Comparison of ENCODE assay signal across 1 cellular context in the genomic region with DNA sequence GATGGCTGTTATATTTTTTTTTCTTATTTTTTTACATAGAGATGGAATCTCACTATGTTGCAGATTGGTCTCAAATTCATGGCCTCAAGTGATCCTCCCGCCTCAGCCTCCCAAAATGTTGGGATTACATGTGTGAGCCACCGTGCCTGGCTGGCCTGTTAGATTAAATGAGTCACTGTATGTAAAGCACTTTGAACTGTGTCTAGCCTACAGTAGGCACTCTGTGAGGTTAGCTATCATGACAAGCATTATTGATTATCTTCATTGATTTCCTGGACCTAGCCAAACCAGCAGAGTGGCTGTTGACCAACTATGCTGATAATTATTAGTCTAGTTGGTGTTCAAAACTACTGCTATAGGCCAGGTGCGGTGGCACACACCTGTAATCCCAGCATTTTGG.
TF ChIP-seq lines count a peak whose summit lies in the region.

No MANE protein-coding gene starts in this region.

TF ChIP-seq in HepG2, 621 proteins besides CTCF, POLR2A, EP300 and RAD21 (continued from another document and continues in another):
- TF ChIP-seq, protein P1, sequence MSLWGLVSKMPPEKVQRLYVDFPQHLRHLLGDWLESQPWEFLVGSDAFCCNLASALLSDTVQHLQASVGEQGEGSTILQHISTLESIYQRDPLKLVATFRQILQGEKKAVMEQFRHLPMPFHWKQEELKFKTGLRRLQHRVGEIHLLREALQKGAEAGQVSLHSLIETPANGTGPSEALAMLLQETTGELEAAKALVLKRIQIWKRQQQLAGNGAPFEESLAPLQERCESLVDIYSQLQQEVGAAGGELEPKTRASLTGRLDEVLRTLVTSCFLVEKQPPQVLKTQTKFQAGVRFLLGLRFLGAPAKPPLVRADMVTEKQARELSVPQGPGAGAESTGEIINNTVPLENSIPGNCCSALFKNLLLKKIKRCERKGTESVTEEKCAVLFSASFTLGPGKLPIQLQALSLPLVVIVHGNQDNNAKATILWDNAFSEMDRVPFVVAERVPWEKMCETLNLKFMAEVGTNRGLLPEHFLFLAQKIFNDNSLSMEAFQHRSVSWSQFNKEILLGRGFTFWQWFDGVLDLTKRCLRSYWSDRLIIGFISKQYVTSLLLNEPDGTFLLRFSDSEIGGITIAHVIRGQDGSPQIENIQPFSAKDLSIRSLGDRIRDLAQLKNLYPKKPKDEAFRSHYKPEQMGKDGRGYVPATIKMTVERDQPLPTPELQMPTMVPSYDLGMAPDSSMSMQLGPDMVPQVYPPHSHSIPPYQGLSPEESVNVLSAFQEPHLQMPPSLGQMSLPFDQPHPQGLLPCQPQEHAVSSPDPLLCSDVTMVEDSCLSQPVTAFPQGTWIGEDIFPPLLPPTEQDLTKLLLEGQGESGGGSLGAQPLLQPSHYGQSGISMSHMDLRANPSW (CRISPR knock-in tag; IDR thresholded peaks at IDR 0.05; ENCODE audit: borderline replicate concordance): no peak
- TF ChIP-seq FOSL1 (CRISPR knock-in tag; IDR thresholded peaks at IDR 0.05; ENCODE audit: borderline replicate concordance) (peak; percentile 36; the same call in 1 of the 2 replicates), AHR (CRISPR knock-in tag; IDR thresholded peaks at IDR 0.05) (no peak), KLF16 (CRISPR knock-in tag; IDR thresholded peaks at IDR 0.05) (0 out of 4 replicates have a peak, but pooled peaks of 1 of the 2 experiments have one; percentile 21), RNF2 (conservative IDR thresholded peaks at IDR 0.05; ENCODE audit: low read depth) (no peak), ZNF256 (CRISPR knock-in tag; conservative IDR thresholded peaks at IDR 0.05) (no peak), CEBPG (CRISPR knock-in tag; IDR thresholded peaks at IDR 0.05) (no peak), ZNF501 (CRISPR knock-in tag; IDR thresholded peaks at IDR 0.05) (no peak), HMG20A (CRISPR knock-in tag; IDR thresholded peaks at IDR 0.05; ENCODE audit: borderline replicate concordance) (0 out of 2 replicates have a peak, but pooled peaks have one; percentile 43), MEF2D (CRISPR knock-in tag; IDR thresholded peaks at IDR 0.05) (no peak), ONECUT2 (CRISPR knock-in tag; IDR thresholded peaks at IDR 0.05) (peak; percentile 92), TOPORS (CRISPR knock-in tag; IDR thresholded peaks at IDR 0.05) (no peak), ZNF136 (CRISPR knock-in tag; IDR thresholded peaks at IDR 0.05; ENCODE audit: low read depth) (no peak), BRCA1 (CRISPR knock-in tag; IDR thresholded peaks at IDR 0.05) (no peak), KAT2B (IDR thresholded peaks at IDR 0.05; ENCODE audit: borderline replicate concordance, low read depth, low read length) (peak; percentile 100), CENPBD1 (CRISPR knock-in tag; IDR thresholded peaks at IDR 0.05; ENCODE audit: borderline replicate concordance, low read depth) (no peak), POGZ (CRISPR knock-in tag; IDR thresholded peaks at IDR 0.05) (peak; percentile 58; the same call in 1 of the 2 replicates), NFYB (CRISPR knock-in tag; IDR thresholded peaks at IDR 0.05) (no peak), ZNF230 (CRISPR knock-in tag; IDR thresholded peaks at IDR 0.05) (no peak), ATM (IDR thresholded peaks at IDR 0.05; ENCODE audit: borderline replicate concordance) (no peak), MED1 (CRISPR knock-in tag; IDR thresholded peaks at IDR 0.05) (0 out of 2 replicates have a peak, but pooled peaks have one; percentile 32), ZNF607 (CRISPR knock-in tag; IDR thresholded peaks at IDR 0.05; ENCODE audit: borderline replicate concordance) (no peak), BHLHE40 (IDR thresholded peaks at IDR 0.05; ENCODE audit: low read length) (no peak), KDM1A (CRISPR knock-in tag; IDR thresholded peaks at IDR 0.05) (peak; percentile 58; the same call in 1 of the 2 replicates), SOX13 (IDR thresholded peaks at IDR 0.05) (no peak), SOX13 (CRISPR knock-in tag; conservative IDR thresholded peaks at IDR 0.05 in 1 of 2, IDR thresholded peaks at IDR 0.05 in 1 of 2) (0 out of 4 replicates have a peak, but pooled peaks of 1 of the 2 experiments have one; percentile 7), EHMT2 (IDR thresholded peaks at IDR 0.05; ENCODE audit: borderline replicate concordance, low read depth, low read length) (no peak), ZNF704 (CRISPR knock-in tag; IDR thresholded peaks at IDR 0.05; ENCODE audit: borderline replicate concordance) (no peak), RXRB (CRISPR knock-in tag; IDR thresholded peaks at IDR 0.05; ENCODE audit: borderline replicate concordance) (peak; percentile 36; the same call in 1 of the 2 replicates), ZNF790 (CRISPR knock-in tag; IDR thresholded peaks at IDR 0.05; ENCODE audit: borderline replicate concordance) (no peak), ZNF24 (IDR thresholded peaks at IDR 0.05) (peak; percentile 43; the same call in 1 of the 2 replicates), ZNF737 (CRISPR knock-in tag; IDR thresholded peaks at IDR 0.05; ENCODE audit: borderline replicate concordance) (no peak), SKI (IDR thresholded peaks at IDR 0.05; ENCODE audit: partially characterized antibody) (peak; percentile 84), PBX3 (CRISPR knock-in tag; IDR thresholded peaks at IDR 0.05; ENCODE audit: borderline replicate concordance) (no peak), ZNF879 (CRISPR knock-in tag; IDR thresholded peaks at IDR 0.05) (no peak), KAT7 (CRISPR knock-in tag; IDR thresholded peaks at IDR 0.05; ENCODE audit: borderline replicate concordance) (no peak), FOXA3 (CRISPR knock-in tag; IDR thresholded peaks at IDR 0.05) (peak; percentile 45; the same call in 1 of the 2 replicates), FOSL2 (CRISPR knock-in tag; IDR thresholded peaks at IDR 0.05) (peak; percentile 91), ETV5 (CRISPR knock-in tag; IDR thresholded peaks at IDR 0.05; ENCODE audit: borderline replicate concordance) (peak; percentile 33; the same call in 1 of the 2 replicates), ZNF652 (CRISPR knock-in tag; IDR thresholded peaks at IDR 0.05; ENCODE audit: borderline replicate concordance, low read depth) (no peak), HMG20B (CRISPR knock-in tag; conservative IDR thresholded peaks at IDR 0.05) (no peak), ZNF225 (CRISPR knock-in tag; IDR thresholded peaks at IDR 0.05) (no peak), ZBTB10 (CRISPR knock-in tag; IDR thresholded peaks at IDR 0.05; ENCODE audit: borderline replicate concordance) (no peak), ZNF615 (CRISPR knock-in tag; IDR thresholded peaks at IDR 0.05; ENCODE audit: borderline replicate concordance) (no peak), KMT2A (CRISPR knock-in tag; IDR thresholded peaks at IDR 0.05) (no peak), ZNF263 (CRISPR knock-in tag; IDR thresholded peaks at IDR 0.05) (no peak), JUN (CRISPR knock-in tag; IDR thresholded peaks at IDR 0.05) (no peak), ETV6 (CRISPR knock-in tag; conservative IDR thresholded peaks at IDR 0.05) (no peak), MTERF4 (CRISPR knock-in tag; IDR thresholded peaks at IDR 0.05) (no peak), NR2F6 (IDR thresholded peaks at IDR 0.05) (0 out of 2 replicates have a peak, but pooled peaks have one; percentile 25), NR2F6 (CRISPR knock-in tag; IDR thresholded peaks at IDR 0.05) (no peak), ZNF576 (CRISPR knock-in tag; IDR thresholded peaks at IDR 0.05) (no peak), JUND (CRISPR knock-in tag; IDR thresholded peaks at IDR 0.05) (0 out of 2 replicates have a peak, but pooled peaks have one; percentile 39), HNF4A (CRISPR knock-in tag; IDR thresholded peaks at IDR 0.05) (peak; percentile 48), NBN (conservative IDR thresholded peaks at IDR 0.05) (no peak), SALL1 (CRISPR knock-in tag; IDR thresholded peaks at IDR 0.05) (peak; percentile 55; the same call in 1 of the 2 replicates)
- TF ChIP-seq, protein P2, sequence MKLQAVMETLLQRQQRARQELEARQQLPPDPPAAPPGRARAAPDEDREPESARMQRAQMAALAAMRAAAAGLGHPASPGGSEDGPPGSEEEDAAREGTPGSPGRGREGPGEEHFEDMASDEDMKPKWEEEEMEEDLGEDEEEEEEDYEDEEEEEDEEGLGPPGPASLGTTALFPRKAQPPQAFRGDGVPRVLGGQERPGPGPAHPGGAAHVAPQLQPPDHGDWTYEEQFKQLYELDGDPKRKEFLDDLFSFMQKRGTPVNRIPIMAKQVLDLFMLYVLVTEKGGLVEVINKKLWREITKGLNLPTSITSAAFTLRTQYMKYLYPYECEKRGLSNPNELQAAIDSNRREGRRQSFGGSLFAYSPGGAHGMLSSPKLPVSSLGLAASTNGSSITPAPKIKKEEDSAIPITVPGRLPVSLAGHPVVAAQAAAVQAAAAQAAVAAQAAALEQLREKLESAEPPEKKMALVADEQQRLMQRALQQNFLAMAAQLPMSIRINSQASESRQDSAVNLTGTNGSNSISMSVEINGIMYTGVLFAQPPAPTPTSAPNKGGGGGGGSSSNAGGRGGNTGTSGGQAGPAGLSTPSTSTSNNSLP (IDR thresholded peaks at IDR 0.05; ENCODE audit: low read depth, low read length): peak; percentile 65
- TF ChIP-seq, protein P3, sequence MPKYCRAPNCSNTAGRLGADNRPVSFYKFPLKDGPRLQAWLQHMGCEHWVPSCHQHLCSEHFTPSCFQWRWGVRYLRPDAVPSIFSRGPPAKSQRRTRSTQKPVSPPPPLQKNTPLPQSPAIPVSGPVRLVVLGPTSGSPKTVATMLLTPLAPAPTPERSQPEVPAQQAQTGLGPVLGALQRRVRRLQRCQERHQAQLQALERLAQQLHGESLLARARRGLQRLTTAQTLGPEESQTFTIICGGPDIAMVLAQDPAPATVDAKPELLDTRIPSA (CRISPR knock-in tag; IDR thresholded peaks at IDR 0.05; ENCODE audit: borderline replicate concordance): no peak
- TF ChIP-seq, protein P4, sequence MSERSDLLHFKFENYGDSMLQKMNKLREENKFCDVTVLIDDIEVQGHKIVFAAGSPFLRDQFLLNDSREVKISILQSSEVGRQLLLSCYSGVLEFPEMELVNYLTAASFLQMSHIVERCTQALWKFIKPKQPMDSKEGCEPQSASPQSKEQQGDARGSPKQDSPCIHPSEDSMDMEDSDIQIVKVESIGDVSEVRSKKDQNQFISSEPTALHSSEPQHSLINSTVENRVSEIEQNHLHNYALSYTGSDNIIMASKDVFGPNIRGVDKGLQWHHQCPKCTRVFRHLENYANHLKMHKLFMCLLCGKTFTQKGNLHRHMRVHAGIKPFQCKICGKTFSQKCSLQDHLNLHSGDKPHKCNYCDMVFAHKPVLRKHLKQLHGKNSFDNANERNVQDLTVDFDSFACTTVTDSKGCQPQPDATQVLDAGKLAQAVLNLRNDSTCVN (CRISPR knock-in tag; IDR thresholded peaks at IDR 0.05; ENCODE audit: borderline replicate concordance): no peak
